8 cellular contexts compared by ENCODE assay signal in genomic region chr18:50307738-50308470, GRCh38.
DNase-seq lines count a peak whose midpoint lies in the region; ATAC-seq and TF ChIP-seq lines count a peak whose summit lies in the region.

No MANE protein-coding gene starts in this region.

- TF ChIP-seq CTCF in AG09309 (IDR thresholded peaks at IDR 0.05; ENCODE audit: control insufficient read depth, insufficient read depth, low read depth, low read length, missing control alignments) (no peak), choroid plexus epithelial cell (conservative IDR thresholded peaks at IDR 0.05; ENCODE audit: low read depth, low read length) (no peak)

- ATAC-seq in GM19043 (IDR thresholded peaks at IDR 0.05; ENCODE audit: low read depth, unreplicated experiment) (peak; percentile 84), HG03432 (IDR thresholded peaks at IDR 0.05; ENCODE audit: unreplicated experiment) (peak; percentile 92)

- H3K4me3 ChIP-seq in AG09309 (ENCODE audit: control insufficient read depth, low read depth, low read length) (peak overlapping the region; percentile 52), choroid plexus epithelial cell (ENCODE audit: low read depth, low read length) (peak overlapping the region; percentile 66)

- DNase-seq in AG09309 (ENCODE audit: low read depth), result peak; percentile 61
- peak; percentile 43 for DNase-seq in NCI-H446 treated with DMSO at 0.1 percent for 48 hours (lab: John Stamatoyannopoulos, UW)
- DNase-seq in activated CD4-positive, alpha-beta T cell treated with anti-CD3 and anti-CD28 coated beads for 24 hours (ENCODE audit: low read depth in 2 of 2), result peak; percentile 84 to 87
- DNase-seq in choroid plexus epithelial cell (ENCODE audit: low read depth), result peak; percentile 96
- DNase-seq in kidney tubule cell (ENCODE audit: low spot score), result peak; percentile 91
- DNase-seq in stimulated activated CD4-positive, alpha-beta T cell treated with anti-CD3 and anti-CD28 coated beads, Interleukin-1b, Interleukin-23, amount 100 ng/mL, for 1 hour (ENCODE audit: low read depth in 2 of 2), result peak; percentile 72 to 75

Comparison
In these comparisons a context has a peak if more than half of its experiments do, and no peak if none do; other contexts are left out.
1. Peak in every context shown above with its lines: DNase-seq, ATAC-seq and H3K4me3 ChIP-seq.
2. DNase-seq: peak in every context shown above with its lines; median percentile 96 in choroid plexus epithelial cell; 91 in kidney tubule cell; 86 in activated CD4-positive, alpha-beta T cell treated with anti-CD3 and anti-CD28 coated beads for 24 hours; 74 in stimulated activated CD4-positive, alpha-beta T cell treated with anti-CD3 and anti-CD28 coated beads, Interleukin-1b, Interleukin-23, amount 100 ng/mL, for 1 hour; 61 in AG09309; 43 in NCI-H446 treated with DMSO at 0.1 percent for 48 hours.